14 cellular contexts compared by ENCODE assay signal in the genomic region with DNA sequence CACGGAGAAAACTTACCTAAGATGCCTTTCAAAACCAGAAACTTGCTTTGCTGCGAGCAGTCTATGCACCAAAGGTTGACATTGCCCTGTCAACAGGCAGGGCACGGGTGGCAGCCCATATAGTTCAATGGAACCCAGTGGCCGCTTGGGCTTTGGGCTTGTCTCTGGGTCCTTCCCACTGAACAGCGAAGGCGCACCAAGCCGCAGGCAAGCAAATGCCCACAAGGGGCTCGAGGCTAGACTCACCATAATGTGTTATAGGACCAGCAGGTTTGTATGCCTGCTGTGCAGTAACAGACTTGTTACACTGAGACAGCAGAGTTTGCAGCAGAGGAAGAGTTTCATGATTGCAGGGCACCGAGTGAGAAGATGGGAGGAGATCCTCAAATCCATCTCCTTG. TPM values are rescaled to one million over a fixed set of nuclear protein-coding genes. Genes with fewer than 3 reads are reported as not detected.
DNase-seq lines count a peak whose midpoint lies in the region; ATAC-seq and TF ChIP-seq lines count a peak whose summit lies in the region.
"Had no signal": no experiment of that assay in that cellular context is flagged by ENCODE, and none has a peak within 500 bp of the region (broad histone marks: within the 10 kb centered on the region; RNA-seq: fewer than 3 reads in every experiment).

No MANE protein-coding gene starts in this region.

- H3K27ac Mint-ChIP-seq in activated naive CD4-positive, alpha-beta T cell treated with anti-CD3 and anti-CD28 coated beads, Interleukin-2, amount 50 U/mL, for 24 hours: peak overlapping the region; percentile 17
- H3K27ac Mint-ChIP-seq: activated T-helper 17 cell treated with anti-CD3 and anti-CD28 coated beads, Interleukin-2, amount 50 U/mL, for 72 hours had no signal

- no peaks in the 10 kb centered on the region for H3K27me3 Mint-ChIP-seq in activated naive CD4-positive, alpha-beta T cell treated with anti-CD3 and anti-CD28 coated beads, Interleukin-2, amount 50 U/mL, for 24 hours
- H3K27me3 Mint-ChIP-seq: activated T-helper 17 cell treated with anti-CD3 and anti-CD28 coated beads, Interleukin-2, amount 50 U/mL, for 72 hours; naive thymus-derived CD4-positive, alpha-beta T cell had no signal

- no peaks in the 10 kb centered on the region for H3K36me3 ChIP-seq in upper lobe of right lung

- no peak overlapping the region for H3K4me3 Mint-ChIP-seq in activated naive CD4-positive, alpha-beta T cell treated with anti-CD3 and anti-CD28 coated beads, Interleukin-2, amount 50 U/mL, for 24 hours
- H3K4me3 Mint-ChIP-seq: activated T-helper 17 cell treated with anti-CD3 and anti-CD28 coated beads, Interleukin-2, amount 50 U/mL, for 72 hours had no signal

- H3K9me3 Mint-ChIP-seq in activated naive CD4-positive, alpha-beta T cell treated with anti-CD3 and anti-CD28 coated beads, Interleukin-2, amount 50 U/mL, for 24 hours: no peaks in the 10 kb centered on the region
- H3K9me3 Mint-ChIP-seq: activated T-helper 17 cell treated with anti-CD3 and anti-CD28 coated beads, Interleukin-2, amount 50 U/mL, for 72 hours; naive thymus-derived CD4-positive, alpha-beta T cell had no signal

- intact Hi-C loops in upper lobe of right lung (cut with DNase I): no loop called here

- H3K27me3 ChIP-seq in upper lobe of right lung: no peaks in the 10 kb centered on the region

- no peak for DNase-seq in activated naive CD4-positive, alpha-beta T cell treated with Interleukin-2 at 50 U/mL for 16 hours
- DNase-seq in astrocyte of the spinal cord (ENCODE audit: low read depth, low spot score) (no peak), upper lobe of right lung (peak; percentile 51), hepatic stellate cell (ENCODE audit: low spot score) (no peak)
- DNase-seq: activated CD4-positive, alpha-beta T cell treated with anti-CD3 and anti-CD28 coated beads for 4 hours; Calu3; effector memory CD4-positive, alpha-beta T cell; MV-4-11; naive thymus-derived CD4-positive, alpha-beta T cell; T-helper 2 cell had no signal

- TF ChIP-seq CTCF in astrocyte of the spinal cord (IDR thresholded peaks at IDR 0.05; ENCODE audit: low read depth, low read length) (peak; percentile 10), upper lobe of right lung (IDR thresholded peaks at IDR 0.05) (no peak)

- H3K36me3 Mint-ChIP-seq in activated naive CD4-positive, alpha-beta T cell treated with anti-CD3 and anti-CD28 coated beads, Interleukin-2, amount 50 U/mL, for 24 hours: no peaks in the 10 kb centered on the region

- in situ Hi-C loops in astrocyte of the spinal cord (cut with HindIII; ENCODE audit: low sequenced_read_pairs): no loop called here

- no peaks in the 10 kb centered on the region for H3K4me1 ChIP-seq in upper lobe of right lung

- H3K27ac ChIP-seq in upper lobe of right lung: no peak overlapping the region
- H3K27ac ChIP-seq: RWPE1 had no signal

- H3K4me1 Mint-ChIP-seq in activated naive CD4-positive, alpha-beta T cell treated with anti-CD3 and anti-CD28 coated beads, Interleukin-2, amount 50 U/mL, for 24 hours: peaks cover 18% of the 10 kb centered on the region

- H3K4me3 ChIP-seq in astrocyte of the spinal cord (ENCODE audit: low read depth, low read length): no peak overlapping the region
- no peak overlapping the region for H3K4me3 ChIP-seq in upper lobe of right lung

- no peaks in the 10 kb centered on the region for H3K9me3 ChIP-seq in upper lobe of right lung

- ATAC-seq in upper lobe of right lung (no peak), HG02588 (IDR thresholded peaks at IDR 0.05; ENCODE audit: unreplicated experiment) (no peak)
- ATAC-seq: activated T-helper 17 cell treated with anti-CD3 and anti-CD28 coated beads, Interleukin-2, amount 50 U/mL, for 72 hours; naive thymus-derived CD4-positive, alpha-beta T cell had no signal

RNA-seq across cellular contexts. Expression of a gene that starts 20.3 kb away (rescaled TPM):
- 274 TPM for total RNA-seq in upper lobe of right lung
- total RNA-seq: Calu3 had no signal

RNA-seq across cellular contexts. Expression of a gene that starts 24.1 kb away (rescaled TPM):
- 0.58 TPM for total RNA-seq in upper lobe of right lung

RNA-seq across cellular contexts. Expression of a gene that starts 24.9 kb away (rescaled TPM):
- 43.1 TPM for total RNA-seq in upper lobe of right lung

RNA-seq across cellular contexts. Expression of a gene that starts 56.4 kb away (rescaled TPM):
- total RNA-seq in upper lobe of right lung: 35.6 TPM
